In the genomic region with DNA sequence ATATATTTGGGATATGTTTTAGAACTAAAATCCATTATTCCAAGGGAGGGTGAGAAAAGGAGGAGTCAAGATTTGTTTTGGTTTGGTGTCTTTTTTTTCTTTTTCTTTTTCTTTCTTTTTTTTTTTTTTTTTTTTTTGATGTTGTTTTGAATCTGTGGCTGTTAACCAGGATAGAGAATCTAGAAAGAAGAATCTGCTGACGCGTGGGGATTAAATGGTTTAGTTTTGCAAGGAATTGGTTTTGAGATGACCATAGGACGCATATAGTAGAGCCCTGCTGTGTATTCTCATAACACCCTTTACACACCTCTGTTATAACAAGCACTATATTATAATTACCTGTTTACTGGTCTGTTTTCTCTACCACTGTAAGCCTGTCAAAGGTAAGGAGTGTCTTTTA, we compare ENCODE assay signal across 28 cellular contexts. TPM values are rescaled to one million over a fixed set of nuclear protein-coding genes. Genes with fewer than 3 reads are reported as not detected.
DNase-seq lines count a peak whose midpoint lies in the region; ATAC-seq, FAIRE-seq and TF ChIP-seq lines count a peak whose summit lies in the region.
"Had no signal": no experiment of that assay in that cellular context is flagged by ENCODE, and none has a peak within 500 bp of the region (broad histone marks: within the 10 kb centered on the region; RNA-seq: fewer than 3 reads in every experiment).

No MANE protein-coding gene starts in this region.

- TF ChIP-seq CTCF in A549 (IDR thresholded peaks at IDR 0.05) (no peak), IMR-90 (conservative IDR thresholded peaks at IDR 0.05; ENCODE audit: low read depth, low read length) (no peak), WTC11 (IDR thresholded peaks at IDR 0.05) (no peak), tibial nerve (IDR thresholded peaks at IDR 0.05) (no peak), progenitor cell of endocrine pancreas (IDR thresholded peaks at IDR 0.05; ENCODE audit: unreplicated experiment) (no peak)

- H3K9me3 Mint-ChIP-seq in WTC11: 0 out of 2 replicates have a peak, but pooled peaks cover 2% of the 10 kb centered on the region
- H3K9me3 Mint-ChIP-seq in progenitor cell of endocrine pancreas (ENCODE audit: low read depth): no peaks in the 10 kb centered on the region
- H3K9me3 Mint-ChIP-seq: CD4-positive, alpha-beta memory T cell; HFFc6; IgD-negative memory B cell had no signal

- H4K20me1 ChIP-seq in IMR-90 (ENCODE audit: insufficient read depth, low read length): peaks cover 34% of the 10 kb centered on the region

- DNase-seq in A549 (ENCODE audit: low read depth in 1 of 2, low spot score in 1 of 2): no peak
- DNase-seq in IMR-90: no peak
- no peak for DNase-seq in WTC11 (ENCODE audit: low spot score)
- DNase-seq in NCI-H446 (lab: John Stamatoyannopoulos, UW): no peak
- no peak for DNase-seq in tibial nerve (ENCODE audit: low spot score in 2 of 2)
- DNase-seq in progenitor cell of endocrine pancreas (ENCODE audit: low spot score, unreplicated experiment): no peak
- DNase-seq: C1 segment of cervical spinal cord; CD4-positive, alpha-beta memory T cell; COR-L47; DMS53; GOT3; HFFc6; Karpas-422; NCI-H1092; NCI-H1417 treated with DMSO at 0.1 percent for 48 hours; NCI-H1694 treated with DMSO at 0.1 percent for 48 hours; NCI-H2081 treated with DMSO at 0.1 percent for 48 hours; NCI-H2171; NCI-H226; NCI-H510A treated with DMSO at 0.1 percent for 48 hours; PC-9; SHP77 treated with DMSO at 0.1 percent for 48 hours had no signal

- POLR2A ChIA-PET in A549 (lab: Yijun Ruan, JAX): no interaction called here
- POLR2A ChIA-PET in IMR-90 (lab: Charles Lee; ENCODE audit: unreplicated experiment): no interaction called here
- POLR2A ChIA-PET in WTC11 (lab: Charles Lee): no interaction called here

- no peaks in the 10 kb centered on the region for H3K9me1 ChIP-seq in IMR-90 (ENCODE audit: insufficient read depth, low read length)

- H3K4me3 Mint-ChIP-seq in WTC11 (no peak overlapping the region), progenitor cell of endocrine pancreas (ENCODE audit: low read depth) (no peak overlapping the region)
- H3K4me3 Mint-ChIP-seq: CD4-positive, alpha-beta memory T cell; HFFc6; IgD-negative memory B cell had no signal

- ATAC-seq in A549: no peak
- no peak for ATAC-seq in IMR-90 (ENCODE audit: low read depth)
- ATAC-seq in WTC11: no peak

- H3K27me3 Mint-ChIP-seq in WTC11 (ENCODE audit: low read depth) (no peaks in the 10 kb centered on the region), progenitor cell of endocrine pancreas (no peaks in the 10 kb centered on the region)
- H3K27me3 Mint-ChIP-seq: CD4-positive, alpha-beta memory T cell; IgD-negative memory B cell had no signal

- no peak overlapping the region for H3K18ac ChIP-seq in IMR-90 (ENCODE audit: low read depth, low read length)

- no peak overlapping the region for H2BK15ac ChIP-seq in IMR-90 (ENCODE audit: low read depth, low read length)

- H3K14ac ChIP-seq in IMR-90 (replicated peaks; ENCODE audit: low read depth, low read length): no peak overlapping the region

- no peak overlapping the region for H2AFZ ChIP-seq in IMR-90 (replicated peaks; ENCODE audit: low read length, poor library complexity)
- H2AFZ ChIP-seq: PC-9 had no signal

- TF ChIP-seq POLR2A in A549 (IDR thresholded peaks at IDR 0.05; ENCODE audit: low read length) (no peak), IMR-90 (IDR thresholded peaks at IDR 0.05; ENCODE audit: low read depth, low read length) (no peak), tibial nerve (IDR thresholded peaks at IDR 0.05) (no peak)

- no peak overlapping the region for H3K27ac ChIP-seq in A549
- no peak overlapping the region for H3K27ac ChIP-seq in IMR-90 (ENCODE audit: insufficient read depth, low read length)
- peak overlapping the region; percentile 55 for H3K27ac ChIP-seq in iPS-20b (ENCODE audit: low read length)
- H3K27ac ChIP-seq in tibial nerve: peak overlapping the region in 2 of 4 donors; percentile 8 to 36
- H3K27ac ChIP-seq: PC-9, RWPE1 had no signal

- TF ChIP-seq RAD21 in A549 (conservative IDR thresholded peaks at IDR 0.05 in 1 of 2, IDR thresholded peaks at IDR 0.05 in 1 of 2) (no peak), IMR-90 (IDR thresholded peaks at IDR 0.05; ENCODE audit: low read length) (no peak)

- H2BK20ac ChIP-seq in IMR-90 (ENCODE audit: low read depth, low read length): no peak overlapping the region

- H3K36me3 Mint-ChIP-seq in WTC11 (no peaks in the 10 kb centered on the region), progenitor cell of endocrine pancreas (ENCODE audit: insufficient read depth) (no peaks in the 10 kb centered on the region)

- intact Hi-C loops in IMR-90 (cut with micrococcal nuclease): no loop called here

- H2AK5ac ChIP-seq in IMR-90 (ENCODE audit: low read depth, low read length): no peak overlapping the region

- H3K4ac ChIP-seq in IMR-90 (ENCODE audit: low read depth, low read length): no peak overlapping the region

- H3K9me3 ChIP-seq in A549 (no peaks in the 10 kb centered on the region), IMR-90 (ENCODE audit: control insufficient read depth, insufficient read depth, low read length) (no peaks in the 10 kb centered on the region), iPS-20b (ENCODE audit: insufficient read depth, low read depth, low read length) (no peaks in the 10 kb centered on the region), tibial nerve (no peaks in the 10 kb centered on the region)
- H3K9me3 ChIP-seq: HAP-1 had no signal

- H3K4me1 Mint-ChIP-seq in WTC11 (peaks cover 60% of the 10 kb centered on the region), progenitor cell of endocrine pancreas (ENCODE audit: low read depth) (peaks cover 35% of the 10 kb centered on the region)

- dilution Hi-C loops in IMR-90 (cut with HindIII; ENCODE audit: low sequenced_read_pairs, unreplicated experiment): no loop called here

- peaks cover 29 to 55% of the 10 kb centered on the region in 2 experiments for H3K79me1 ChIP-seq in IMR-90 (ENCODE audit: low read depth in 1 of 2, low read length in 2 of 2)

- no peak overlapping the region for H3K4me2 ChIP-seq in A549
- no peak overlapping the region for H3K4me2 ChIP-seq in IMR-90 (ENCODE audit: low read depth, low read length)
- H3K4me2 ChIP-seq: PC-9 had no signal

- H2BK120ac ChIP-seq in IMR-90 (ENCODE audit: low read depth, low read length): no peak overlapping the region

- CTCF ChIA-PET in A549 (lab: Yijun Ruan, JAX): no interaction called here
- CTCF ChIA-PET in IMR-90 (lab: Yijun Ruan, JAX): no interaction called here
- CTCF ChIA-PET in WTC11 (lab: Charles Lee): no interaction called here

- no peaks in the 10 kb centered on the region for H3K27me3 ChIP-seq in IMR-90 (ENCODE audit: control insufficient read depth, insufficient read depth, low read length)
- H3K27me3 ChIP-seq in iPS-20b (ENCODE audit: insufficient read depth, low read length): no peaks in the 10 kb centered on the region
- no peaks in the 10 kb centered on the region for H3K27me3 ChIP-seq in tibial nerve

- H4K8ac ChIP-seq in IMR-90 (ENCODE audit: low read depth in 2 of 2, low read length in 2 of 2): no peak overlapping the region

- no peak for TF ChIP-seq EP300 in A549 (IDR thresholded peaks at IDR 0.05)
- no peak for TF ChIP-seq EP300 in tibial nerve (IDR thresholded peaks at IDR 0.05)

- in situ Hi-C loops in IMR-90 (cut with MboI; ENCODE audit: low sequenced_read_pairs): no loop called here

- no peak overlapping the region for H4K5ac ChIP-seq in IMR-90 (ENCODE audit: low read depth, low read length)

- H3K4me3 ChIP-seq in A549 (no peak overlapping the region), IMR-90 (ENCODE audit: insufficient read depth, low read depth, low read length) (no peak overlapping the region), iPS-20b (ENCODE audit: low read length) (peak overlapping the region; percentile 47; the same call in 1 of the 2 replicates), tibial nerve (no peak overlapping the region)
- H3K4me3 ChIP-seq: HAP-1, PC-9 had no signal

- H3K56ac ChIP-seq in IMR-90 (ENCODE audit: extremely low read depth, insufficient read depth, low read length): no peak overlapping the region

- no peak overlapping the region for H2BK5ac ChIP-seq in IMR-90 (ENCODE audit: low read depth, low read length, poor library complexity, severe bottlenecking)

- H3K23ac ChIP-seq in IMR-90 (ENCODE audit: low read depth, low read length): no peak overlapping the region

- no peak for FAIRE-seq in A549 (lab: Jason Lieb, UNC)
- FAIRE-seq: A204.1, HTR-8/SVneo had no signal

- WGBS in A549 (ENCODE audit: missing lambda C conversion rate): 83% methylated on average over 3 of the region's 3 CpGs
- WGBS in IMR-90 (ENCODE audit: extremely low coverage in 2 of 2, insufficient read length in 1 of 2), 2 experiments: no CpG with 5 or more reads among the region's 3 CpGs
- WGBS in tibial nerve, 2 donors: 75 to 76% methylated on average over 3 of the region's 3 CpGs

- H3K36me3 ChIP-seq in IMR-90 (ENCODE audit: control insufficient read depth, insufficient read depth, low read length) (peaks cover 2% of the 10 kb centered on the region; the same call in 1 of the 2 replicates), iPS-20b (ENCODE audit: insufficient read depth, low read depth, low read length) (peaks cover 8% of the 10 kb centered on the region; the same call in 1 of the 2 replicates), tibial nerve (no peaks in the 10 kb centered on the region)
- H3K36me3 ChIP-seq: HAP-1 had no signal

- no peak overlapping the region for H4K91ac ChIP-seq in IMR-90 (ENCODE audit: insufficient read depth, low read depth, low read length)

- H3K4me1 ChIP-seq in A549: peaks cover 32% of the 10 kb centered on the region
- H3K4me1 ChIP-seq in IMR-90 (ENCODE audit: control insufficient read depth, insufficient read depth, low read length): peaks cover 7% of the 10 kb centered on the region
- peaks cover 38% of the 10 kb centered on the region for H3K4me1 ChIP-seq in iPS-20b (ENCODE audit: insufficient read depth, low read length)
- peaks cover 0 to 95% (median 27%) of the 10 kb centered on the region in 4 donors for H3K4me1 ChIP-seq in tibial nerve

- H3K27ac Mint-ChIP-seq in WTC11: peak overlapping the region; percentile 86
- no peak overlapping the region for H3K27ac Mint-ChIP-seq in progenitor cell of endocrine pancreas
- H3K27ac Mint-ChIP-seq: HFFc6, IgD-negative memory B cell had no signal

- no peak overlapping the region for H2AK9ac ChIP-seq in IMR-90 (replicated peaks; ENCODE audit: low read depth, low read length, poor library complexity)

- H3K9ac ChIP-seq in IMR-90 (ENCODE audit: low read depth, low read length): no peak overlapping the region
- no peak overlapping the region for H3K9ac ChIP-seq in iPS-20b (ENCODE audit: low read depth, low read length)

- BruUV-seq in IMR-90 (replicated peaks; lab: Mats Ljungman, UMichigan): no TSS peak

RNA-seq across cellular contexts. Expression of gene RABGAP1, which starts 9.4 kb away (rescaled TPM):
- polyA plus RNA-seq in A549 (2011; rRNA removed) (39.9 and 52.9 TPM in 2 replicates), A549 (2017; fragmentation: RNase III; extraction: RNeasy Plus Mini Kit Qiagen cat#74134 plus additional on column Dnase treatment) (17.5 to 17.8 TPM (median 17.5 TPM) in 3 replicates), IMR-90 (2012; rRNA removed) (17.2 and 20.0 TPM in 2 replicates)
- polyA plus RNA-seq in A549 (2012; cell fraction: cytosol; rRNA removed): 7.4 and 8.7 TPM in 2 replicates
- 8.2 and 13.5 TPM in 2 replicates for polyA plus RNA-seq in A549 (2012; cell fraction: nucleus; rRNA removed)
- 47.0 and 62.4 TPM in 2 replicates for polyA minus RNA-seq in A549 (2011; rRNA and poly(A)+ RNA removed)
- total RNA-seq in IMR-90 (2012; rRNA removed) (39.7 and 53.9 TPM in 2 replicates), WTC11 (2021) (38.1 to 42.9 TPM (median 41.1 TPM) in 3 replicates), tibial nerve (10 to 100 TPM; 66.1 to 83.1 (median 73.4) TPM), progenitor cell of endocrine pancreas (78.9 and 93.6 TPM in 2 replicates)
- polyA plus RNA-seq in IMR-90 (2012; cell fraction: cytosol; rRNA removed): 5.0 and 6.2 TPM in 2 replicates
- 6.5 and 27.2 TPM in 2 replicates for polyA plus RNA-seq in IMR-90 (2012; cell fraction: nucleus; rRNA removed; ENCODE audit: low replicate concordance)

RNA-seq across cellular contexts. Expression of gene ZBTB26, which starts 19.0 kb away (rescaled TPM):
- polyA plus RNA-seq in A549 (2011; rRNA removed): 9.0 and 9.3 TPM in 2 replicates
- polyA plus RNA-seq in A549 (2012; cell fraction: cytosol; rRNA removed): 1.4 and 1.6 TPM in 2 replicates
- polyA plus RNA-seq in A549 (2012; cell fraction: nucleus; rRNA removed): 1.3 and 1.9 TPM in 2 replicates
- polyA plus RNA-seq in A549 (2017; fragmentation: RNase III; extraction: RNeasy Plus Mini Kit Qiagen cat#74134 plus additional on column Dnase treatment): 3.6 to 4.3 TPM (median 4.0 TPM) in 3 replicates
- polyA minus RNA-seq in A549 (2011; rRNA and poly(A)+ RNA removed): 5.2 and 6.9 TPM in 2 replicates
- 5.8 and 6.1 TPM in 2 replicates for total RNA-seq in IMR-90 (2012; rRNA removed)
- 2.3 and 3.1 TPM in 2 replicates for polyA plus RNA-seq in IMR-90 (2012; rRNA removed)
- polyA plus RNA-seq in IMR-90 (2012; cell fraction: cytosol; rRNA removed): 0.77 and 1.2 TPM in 2 replicates
- 0.79 and 8.2 TPM in 2 replicates for polyA plus RNA-seq in IMR-90 (2012; cell fraction: nucleus; rRNA removed; ENCODE audit: low replicate concordance)
- total RNA-seq in WTC11 (2021): 6.3 to 7.8 TPM (median 7.3 TPM) in 3 replicates
- 1 to 10 TPM; 4.9 to 9.0 (median 6.2) TPM for total RNA-seq in tibial nerve
- total RNA-seq in progenitor cell of endocrine pancreas: 14.1 and 15.4 TPM in 2 replicates

RNA-seq across cellular contexts. Expression of gene ZBTB6, which starts 37.1 kb away (rescaled TPM):
- polyA plus RNA-seq in A549 (2011; rRNA removed): 10.0 and 10.3 TPM in 2 replicates
- 1.1 and 1.4 TPM in 2 replicates for polyA plus RNA-seq in A549 (2012; cell fraction: cytosol; rRNA removed)
- 0.50 and 0.88 TPM in 2 replicates for polyA plus RNA-seq in A549 (2012; cell fraction: nucleus; rRNA removed)
- polyA plus RNA-seq in A549 (2017; fragmentation: RNase III; extraction: RNeasy Plus Mini Kit Qiagen cat#74134 plus additional on column Dnase treatment): 7.7 to 9.0 TPM (median 8.9 TPM) in 3 replicates
- polyA minus RNA-seq in A549 (2011; rRNA and poly(A)+ RNA removed): 6.2 and 7.6 TPM in 2 replicates
- total RNA-seq in IMR-90 (2012; rRNA removed): 11.7 and 16.7 TPM in 2 replicates
- 1.8 and 2.6 TPM in 2 replicates for polyA plus RNA-seq in IMR-90 (2012; rRNA removed)
- 0.31 and 0.33 TPM in 2 replicates for polyA plus RNA-seq in IMR-90 (2012; cell fraction: cytosol; rRNA removed)
- polyA plus RNA-seq in IMR-90 (2012; cell fraction: nucleus; rRNA removed; ENCODE audit: low replicate concordance): 0.15 and 0.88 TPM in 2 replicates
- total RNA-seq in WTC11 (2021): 8.2 to 9.6 TPM (median 9.0 TPM) in 3 replicates
- total RNA-seq in tibial nerve: 10 to 100 TPM in 2 of 4 donors, 1 to 10 TPM in 2; 5.7 to 12.3 (median 8.8) TPM
- 8.3 and 9.0 TPM in 2 replicates for total RNA-seq in progenitor cell of endocrine pancreas

RNA-seq across cellular contexts. Expression of gene RC3H2, which starts 45.1 kb away (rescaled TPM):
- polyA plus RNA-seq in A549 (2011; rRNA removed): 42.5 and 43.6 TPM in 2 replicates
- 8.0 and 8.2 TPM in 2 replicates for polyA plus RNA-seq in A549 (2012; cell fraction: cytosol; rRNA removed)
- polyA plus RNA-seq in A549 (2012; cell fraction: nucleus; rRNA removed): 4.2 and 5.2 TPM in 2 replicates
- 15.1 to 16.1 TPM (median 15.7 TPM) in 3 replicates for polyA plus RNA-seq in A549 (2017; fragmentation: RNase III; extraction: RNeasy Plus Mini Kit Qiagen cat#74134 plus additional on column Dnase treatment)
- 73.4 and 84.9 TPM in 2 replicates for polyA minus RNA-seq in A549 (2011; rRNA and poly(A)+ RNA removed)
- 55.5 and 58.4 TPM in 2 replicates for total RNA-seq in IMR-90 (2012; rRNA removed)
- 14.7 and 14.9 TPM in 2 replicates for polyA plus RNA-seq in IMR-90 (2012; rRNA removed)
- polyA plus RNA-seq in IMR-90 (2012; cell fraction: cytosol; rRNA removed): 4.9 and 5.5 TPM in 2 replicates
- polyA plus RNA-seq in IMR-90 (2012; cell fraction: nucleus; rRNA removed; ENCODE audit: low replicate concordance): 4.7 and 24.6 TPM in 2 replicates
- 36.0 to 38.3 TPM (median 37.5 TPM) in 3 replicates for total RNA-seq in WTC11 (2021)
- total RNA-seq in tibial nerve: 10 to 100 TPM; 38.4 to 68.2 (median 41.9) TPM
- total RNA-seq in progenitor cell of endocrine pancreas: 61.3 and 68.8 TPM in 2 replicates
